ENCODE assay signal across 16 cellular contexts in genomic region chr9:133779081-133779480, GRCh38. TPM values are rescaled to one million over a fixed set of nuclear protein-coding genes. Genes with fewer than 3 reads are reported as not detected.
DNase-seq lines count a peak whose midpoint lies in the region; ATAC-seq and TF ChIP-seq lines count a peak whose summit lies in the region.
"Had no signal": no experiment of that assay in that cellular context is flagged by ENCODE, and none has a peak within 500 bp of the region (broad histone marks: within the 10 kb centered on the region; RNA-seq: fewer than 3 reads in every experiment).

No MANE protein-coding gene starts in this region.

- peaks cover 26% of the 10 kb centered on the region for H3K36me3 Mint-ChIP-seq in endodermal cell (ENCODE audit: low read depth)

- 82 to 88% methylated on average over 8 of the region's 8 CpGs for WGBS in endodermal cell (ENCODE audit: insufficient coverage in 1 of 2, insufficient read length in 1 of 2), 2 experiments
- 89 to 91% methylated on average over 8 of the region's 8 CpGs for WGBS in aorta, 2 donors

- H3K27me3 Mint-ChIP-seq in endodermal cell (ENCODE audit: insufficient read depth): no peaks in the 10 kb centered on the region
- H3K27me3 Mint-ChIP-seq: B cell; CD4-positive, alpha-beta memory T cell had no signal

- no peak overlapping the region for H3K4me3 Mint-ChIP-seq in endodermal cell
- H3K4me3 Mint-ChIP-seq: B cell; CD4-positive, alpha-beta memory T cell; H9 had no signal

- peaks cover 29% of the 10 kb centered on the region for H3K36me3 ChIP-seq in endodermal cell (ENCODE audit: control insufficient read depth, insufficient read depth, low read length)
- peaks cover 3% of the 10 kb centered on the region for H3K36me3 ChIP-seq in mucosa of descending colon (ENCODE audit: low read depth)
- no peaks in the 10 kb centered on the region for H3K36me3 ChIP-seq in aorta (ENCODE audit: control insufficient read depth in 1 of 2, insufficient read depth in 2 of 2, low read length in 1 of 2)
- H3K36me3 ChIP-seq in colonic mucosa: no peaks in the 10 kb centered on the region

- H3K27me3 ChIP-seq in endodermal cell (ENCODE audit: control insufficient read depth, insufficient read depth, low read length, poor library complexity, severe bottlenecking) (no peaks in the 10 kb centered on the region), aorta (ENCODE audit: control insufficient read depth in 1 of 2, insufficient read depth in 2 of 2, low read length in 1 of 2) (no peaks in the 10 kb centered on the region), colonic mucosa (no peaks in the 10 kb centered on the region)

- H3K27ac ChIP-seq in endodermal cell (ENCODE audit: low read depth, low read length): no peak overlapping the region
- no peak overlapping the region for H3K27ac ChIP-seq in aorta (ENCODE audit: low read depth in 1 of 2, low read length in 2 of 2)
- H3K27ac ChIP-seq in colonic mucosa: no peak overlapping the region
- H3K27ac ChIP-seq: C4-2B had no signal

- H3K9me3 Mint-ChIP-seq in endodermal cell: no peaks in the 10 kb centered on the region
- H3K9me3 Mint-ChIP-seq: H9 had no signal

- H3K4me1 ChIP-seq in endodermal cell (ENCODE audit: control insufficient read depth, insufficient read depth, low read length) (no peaks in the 10 kb centered on the region), mucosa of descending colon (ENCODE audit: low read depth) (no peaks in the 10 kb centered on the region), aorta (ENCODE audit: control insufficient read depth in 1 of 2, insufficient read depth in 2 of 2, low read length in 2 of 2) (no peaks in the 10 kb centered on the region), colonic mucosa (no peaks in the 10 kb centered on the region)

- H3K4me3 ChIP-seq in endodermal cell (ENCODE audit: low read length): no peak overlapping the region
- H3K4me3 ChIP-seq in mucosa of descending colon: no peak overlapping the region
- H3K4me3 ChIP-seq in aorta (ENCODE audit: low read length in 2 of 2): no peak overlapping the region
- H3K4me3 ChIP-seq in colonic mucosa: no peak overlapping the region

- intact Hi-C loops in left ventricle myocardium superior (cut with micrococcal nuclease): no loop called here
- intact Hi-C loops in cardiac septum (cut with DNase I): no loop called here
- intact Hi-C loops in mucosa of descending colon (cut with DNase I, micrococcal nuclease): no loop called here
- intact Hi-C loops in aorta (cut with DNase I): no loop called here
- intact Hi-C loops in colonic mucosa (cut with DNase I): loop anchor here (5.0 kb wide), 1 partner anchor 333 kb away; no protein-coding TSS in a partner anchor

- DNase-seq in left ventricle myocardium superior: peak; percentile 3
- no peak for DNase-seq in cardiac septum (ENCODE audit: low spot score)
- DNase-seq in endodermal cell: peak; percentile 31
- peak in 2 of 3 donors; percentile 14 to 37 for DNase-seq in mucosa of descending colon
- peak; percentile 30 to 45 for DNase-seq in aorta
- no peak for DNase-seq in NCI-H1436 treated with DMSO at 0.1 percent for 48 hours (lab: John Stamatoyannopoulos, UW)
- DNase-seq in colonic mucosa: no peak
- DNase-seq in islet precursor cell: no peak
- DNase-seq: CD4-positive, alpha-beta memory T cell; DMS153; DMS79 treated with DMSO at 0.1 percent for 48 hours; EL; GOT3; H9 had no signal

- H3K4me1 Mint-ChIP-seq in endodermal cell: no peaks in the 10 kb centered on the region
- H3K4me1 Mint-ChIP-seq: CD4-positive, alpha-beta memory T cell; H9 had no signal

- H3K9me3 ChIP-seq in endodermal cell (ENCODE audit: control insufficient read depth, low read length) (peaks cover 3% of the 10 kb centered on the region), mucosa of descending colon (peaks cover 9% of the 10 kb centered on the region), aorta (ENCODE audit: control insufficient read depth, low read length) (peaks cover 3% of the 10 kb centered on the region), colonic mucosa (no peaks in the 10 kb centered on the region)

- no peak overlapping the region for H3K9ac ChIP-seq in endodermal cell (ENCODE audit: extremely low read depth, low read length, poor library complexity, severe bottlenecking)
- no peak overlapping the region for H3K9ac ChIP-seq in colonic mucosa (ENCODE audit: low read depth in 2 of 2, low read length in 2 of 2)

- H3K27ac Mint-ChIP-seq in endodermal cell: no peak overlapping the region
- H3K27ac Mint-ChIP-seq: B cell; CD4-positive, alpha-beta memory T cell; H9 had no signal

- no peak for ATAC-seq in left ventricle myocardium superior
- ATAC-seq in mucosa of descending colon: no peak
- no peak for ATAC-seq in aorta (ENCODE audit: low FRiP score)

- TF ChIP-seq CTCF in endodermal cell (conservative IDR thresholded peaks at IDR 0.05) (no peak), mucosa of descending colon (IDR thresholded peaks at IDR 0.05) (no peak), colonic mucosa (IDR thresholded peaks at IDR 0.05) (no peak)

RNA-seq across cellular contexts. Expression of gene SARDH, which starts 40.9 kb away (rescaled TPM):
- total RNA-seq in left ventricle myocardium superior (0.64 TPM), cardiac septum (1.3 TPM), endodermal cell (10 to 100 TPM in 1 of 2 donors, 1 to 10 TPM in 1; 8.4 to 11.2 TPM), mucosa of descending colon (1 to 10 TPM in 1 of 3 donors, under 1 TPM in 2; 0.23 to 2.1 (median 0.46) TPM), aorta (1 to 10 TPM in 1 of 2 donors, under 1 TPM in 1; 0.84 to 3.0 TPM), colonic mucosa (1 to 10 TPM in 1 of 2 donors, under 1 TPM in 1; 0.66 to 1.3 TPM)
- polyA plus RNA-seq in endodermal cell (2013, experiment 1 of 2): 6.2 TPM
- 6.1 TPM for polyA plus RNA-seq in endodermal cell (2013, experiment 2 of 2)
- 1 to 10 TPM in 1 of 2 donors, not detected in 1; 2.0 TPM for polyA plus RNA-seq in aorta

Comparison
In these comparisons a context has a peak if more than half of its experiments do, and no peak if none do; other contexts are left out.
1. DNase-seq: peak in left ventricle myocardium superior (single experiment), endodermal cell (single experiment), mucosa of descending colon (2 of 3) and aorta (2 of 2); none in cardiac septum (single experiment), NCI-H1436 treated with DMSO at 0.1 percent for 48 hours (single experiment), colonic mucosa (single experiment) and islet precursor cell (single experiment).